In the genomic region with DNA sequence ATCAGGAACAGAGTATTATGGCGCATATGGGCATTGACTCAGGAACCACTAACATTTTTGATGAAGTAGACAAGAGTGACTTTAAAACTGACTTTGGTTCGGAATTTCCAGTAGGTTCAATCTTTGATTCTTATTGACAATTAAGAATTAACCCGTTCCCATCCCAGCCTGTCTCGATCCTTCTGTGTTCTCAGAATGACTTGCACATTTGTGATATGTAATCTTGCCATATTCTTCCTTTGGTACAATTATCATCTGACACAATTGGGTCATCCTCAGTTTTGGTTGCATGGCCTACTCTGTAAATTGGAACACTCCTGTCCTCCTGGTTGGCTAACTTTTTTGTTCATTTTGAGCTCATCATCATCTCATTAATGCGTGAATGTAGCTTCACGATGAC, we compare ENCODE assay signal across 1 cellular context.
TF ChIP-seq lines count a peak whose summit lies in the region.

No MANE protein-coding gene starts in this region.

TF ChIP-seq in GM12878, 131 proteins besides CTCF, POLR2A, EP300 and RAD21:
- no peak for TF ChIP-seq MTA2 (IDR thresholded peaks at IDR 0.05; ENCODE audit: low read depth)
- TF ChIP-seq BRCA1 (IDR thresholded peaks at IDR 0.05; ENCODE audit: low read depth, low read length) = no peak
